ENCODE assay signal across 8 cellular contexts in genomic region chr16:11561440-11561797, GRCh38. TPM values are rescaled to one million over a fixed set of nuclear protein-coding genes. Genes with fewer than 3 reads are reported as not detected.
DNase-seq lines count a peak whose midpoint lies in the region; ATAC-seq and TF ChIP-seq lines count a peak whose summit lies in the region.

No MANE protein-coding gene starts in this region.

- H2AK5ac ChIP-seq in mesenchymal stem cell (ENCODE audit: low read length, severe bottlenecking): no peak overlapping the region

- no peak overlapping the region for H3K4ac ChIP-seq in mesenchymal stem cell (ENCODE audit: low read depth in 1 of 2, low read length in 2 of 2)

- H3K14ac ChIP-seq in mesenchymal stem cell (ENCODE audit: low read length in 2 of 2): no peak overlapping the region

- no peak for TF ChIP-seq POLR2A in body of pancreas (IDR thresholded peaks at IDR 0.05)

- H3K23ac ChIP-seq in mesenchymal stem cell (ENCODE audit: low read length in 2 of 2): no peak overlapping the region

- no peak overlapping the region for H2BK120ac ChIP-seq in mesenchymal stem cell (ENCODE audit: low read depth, low read length)

- no peak overlapping the region for H4K91ac ChIP-seq in mesenchymal stem cell (ENCODE audit: low read length)

- intact Hi-C loops in body of pancreas (cut with DNase I): no loop called here
- intact Hi-C loops in tibial artery (cut with DNase I; ENCODE audit: low total_unique reads): no loop called here

- H2BK12ac ChIP-seq in mesenchymal stem cell (ENCODE audit: low read length in 2 of 2): no peak overlapping the region

- H3K79me1 ChIP-seq in mesenchymal stem cell (replicated peaks; ENCODE audit: low read length, poor library complexity, severe bottlenecking): peaks cover 26% of the 10 kb centered on the region

- ATAC-seq in activated T-cell treated with anti-CD3 and anti-CD28 coated beads, Interleukin-2, amount 50 U/mL, for 72 hours (replicated peaks in 1 of 2): no peak
- ATAC-seq in body of pancreas (no peak), GM18861 (IDR thresholded peaks at IDR 0.05; ENCODE audit: unreplicated experiment) (no peak)

- H2BK15ac ChIP-seq in mesenchymal stem cell (ENCODE audit: low read depth, poor library complexity, severe bottlenecking): no peak overlapping the region

- H3K4me1 Mint-ChIP-seq in activated T-cell treated with anti-CD3 and anti-CD28 coated beads, Interleukin-2, amount 50 U/mL, for 72 hours (ENCODE audit: low read depth): peaks cover 81% of the 10 kb centered on the region

- no peak for TF ChIP-seq CTCF in body of pancreas (IDR thresholded peaks at IDR 0.05)
- no peak for TF ChIP-seq CTCF in tibial artery (IDR thresholded peaks at IDR 0.05)

- H3K4me3 ChIP-seq in body of pancreas (no peak overlapping the region), mesenchymal stem cell (ENCODE audit: insufficient read depth in 1 of 2, low read depth in 1 of 2, low read length in 2 of 2) (no peak overlapping the region), tibial artery (no peak overlapping the region)

- no peaks in the 10 kb centered on the region for H3K36me3 ChIP-seq in body of pancreas (replicated peaks in 1 of 2; ENCODE audit: insufficient read depth in 1 of 2, low read depth in 2 of 2)
- peaks cover 7 to 13% of the 10 kb centered on the region in 2 experiments for H3K36me3 ChIP-seq in mesenchymal stem cell (ENCODE audit: control insufficient read depth in 1 of 2, insufficient read depth in 2 of 2, low read depth in 1 of 2, low read length in 2 of 2)
- H3K36me3 ChIP-seq in tibial artery: peaks cover 2 to 8% (median 3%) of the 10 kb centered on the region in 3 donors

- H3K9me3 Mint-ChIP-seq in activated T-cell treated with anti-CD3 and anti-CD28 coated beads, Interleukin-2, amount 50 U/mL, for 72 hours: no peaks in the 10 kb centered on the region

- H3K27me3 Mint-ChIP-seq in activated T-cell treated with anti-CD3 and anti-CD28 coated beads, Interleukin-2, amount 50 U/mL, for 72 hours (ENCODE audit: low read depth): no peaks in the 10 kb centered on the region

- H2AFZ ChIP-seq in mesenchymal stem cell (ENCODE audit: low read depth, low read length): no peak overlapping the region

- 67 to 74% methylated on average over 6 of the region's 6 CpGs for WGBS in body of pancreas, 2 donors
- WGBS in mesenchymal stem cell: 59% methylated on average over 6 of the region's 6 CpGs

- DNase-seq in activated T-cell treated with anti-CD3 and anti-CD28 coated beads, Interleukin-2, amount 50 U/mL, for 72 hours: no peak
- DNase-seq in activated T-cell treated with anti-CD3 and anti-CD28 coated beads, Interleukin-2, amount 50 U/mL, for 48 hours: no peak
- no peak for DNase-seq in body of pancreas
- peak; percentile 17 for DNase-seq in mesenchymal stem cell
- no peak for DNase-seq in tibial artery
- DNase-seq in NCI-H128 (lab: John Stamatoyannopoulos, UW; ENCODE audit: unreplicated experiment): no peak
- DNase-seq in HK-2 (ENCODE audit: unreplicated experiment): no peak

- H2BK5ac ChIP-seq in mesenchymal stem cell (ENCODE audit: low read depth, low read length, poor library complexity, severe bottlenecking): no peak overlapping the region

- no peak overlapping the region for H3K9ac ChIP-seq in mesenchymal stem cell (ENCODE audit: low read length)

- H4K8ac ChIP-seq in mesenchymal stem cell (ENCODE audit: low read length): no peak overlapping the region

- H3K27me3 ChIP-seq in body of pancreas (no peaks in the 10 kb centered on the region), mesenchymal stem cell (ENCODE audit: control insufficient read depth in 1 of 2, insufficient read depth in 1 of 2, low read length in 2 of 2) (no peaks in the 10 kb centered on the region), tibial artery (no peaks in the 10 kb centered on the region)

- peak overlapping the region; percentile 85 for H3K27ac Mint-ChIP-seq in activated T-cell treated with anti-CD3 and anti-CD28 coated beads, Interleukin-2, amount 50 U/mL, for 72 hours

- H3K4me3 Mint-ChIP-seq in activated T-cell treated with anti-CD3 and anti-CD28 coated beads, Interleukin-2, amount 50 U/mL, for 72 hours: peak overlapping the region; percentile 74 to 84

- H3K27ac ChIP-seq in body of pancreas: peak overlapping the region in 3 of 4 donors; percentile 15 to 50 (median 41)
- H3K27ac ChIP-seq in mesenchymal stem cell (ENCODE audit: low read length, poor library complexity, severe bottlenecking): no peak overlapping the region
- H3K27ac ChIP-seq in tibial artery: peak overlapping the region; percentile 4 to 8

- H3K4me2 ChIP-seq in mesenchymal stem cell (ENCODE audit: low read length, poor library complexity, severe bottlenecking): no peak overlapping the region

- H3K9me3 ChIP-seq in body of pancreas: no peaks in the 10 kb centered on the region
- H3K9me3 ChIP-seq in mesenchymal stem cell (ENCODE audit: control insufficient read depth, low read length): peaks cover 4% of the 10 kb centered on the region
- H3K9me3 ChIP-seq in tibial artery: no peaks in the 10 kb centered on the region

- H3K18ac ChIP-seq in mesenchymal stem cell (ENCODE audit: low read depth in 1 of 2, low read length in 2 of 2): no peak overlapping the region

- H3K4me1 ChIP-seq in body of pancreas (peaks cover 56% of the 10 kb centered on the region), mesenchymal stem cell (ENCODE audit: control insufficient read depth, insufficient read depth, low read depth, low read length) (peaks cover 5% of the 10 kb centered on the region), tibial artery (peaks cover 0 to 30% (median 18%) of the 10 kb centered on the region in 4 donors)

- H3K36me3 Mint-ChIP-seq in activated T-cell treated with anti-CD3 and anti-CD28 coated beads, Interleukin-2, amount 50 U/mL, for 72 hours (ENCODE audit: insufficient read depth in 2 of 2): peaks cover 6 to 20% of the 10 kb centered on the region in 2 donors

RNA-seq across cellular contexts. Expression of gene LITAF, which starts 25.3 kb away (rescaled TPM):
- 100 to 1,000 TPM; 110 to 137 TPM for total RNA-seq in activated T-cell treated with anti-CD3 and anti-CD28 coated beads, Interleukin-2, amount 50 U/mL, for 72 hours
- 10 to 100 TPM; 24.9 to 25.7 TPM for total RNA-seq in body of pancreas
- polyA plus RNA-seq in mesenchymal stem cell (2013, experiment 1 of 2): 137 TPM
- polyA plus RNA-seq in mesenchymal stem cell (2013, experiment 2 of 2): 138 TPM

Comparison
In these comparisons a context has a peak if more than half of its experiments do, and no peak if none do; other contexts are left out.
1. RNA of gene LITAF, which starts 25.3 kb away (total RNA-seq): 110 to 137 TPM in activated T-cell treated with anti-CD3 and anti-CD28 coated beads, Interleukin-2, amount 50 U/mL, for 72 hours; 24.9 to 25.7 TPM in body of pancreas; every median in the first group is over 4 times any median in the second.